1 cellular context compared by ENCODE assay signal in the genomic region with DNA sequence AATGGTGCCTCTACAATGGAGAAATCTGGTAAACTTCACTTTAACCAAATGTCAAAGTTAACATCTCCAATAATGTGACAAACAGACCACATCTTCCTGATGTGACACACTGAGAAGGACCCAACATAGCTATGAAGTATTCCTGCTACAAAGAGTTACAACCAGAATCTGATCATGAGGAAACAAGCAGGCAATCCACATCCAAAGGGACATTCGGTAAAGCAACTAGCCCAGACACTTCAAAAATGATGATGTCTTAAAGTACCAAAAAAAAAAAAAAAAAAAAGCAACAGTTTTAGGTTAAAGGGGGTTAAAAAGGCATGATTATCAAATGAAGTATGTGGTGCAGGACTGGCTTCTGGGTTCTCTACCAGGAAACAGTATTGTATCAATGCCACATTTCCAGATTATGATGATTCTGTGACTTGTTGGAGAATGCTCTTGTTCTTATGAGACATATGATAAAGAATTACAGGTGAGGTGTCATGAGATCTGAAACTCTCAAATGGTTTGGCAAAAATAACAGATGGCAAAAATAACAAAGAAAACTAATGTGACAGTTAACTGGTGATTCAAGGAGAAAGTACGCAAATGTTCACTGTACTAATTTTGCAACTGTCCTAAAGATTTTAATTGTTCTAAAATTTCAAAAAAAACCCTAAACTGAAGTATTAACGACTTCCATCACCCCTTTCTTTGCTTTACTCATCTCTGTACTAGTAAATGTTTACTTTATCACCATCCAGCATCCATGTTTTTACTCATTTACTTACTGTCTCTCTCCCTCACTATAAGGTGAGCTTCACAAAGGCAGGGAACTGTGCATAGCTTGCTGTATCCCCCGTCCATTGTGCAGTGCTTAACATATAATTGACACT.
TF ChIP-seq lines count a peak whose summit lies in the region.

No MANE protein-coding gene starts in this region.

TF ChIP-seq in HepG2, 621 proteins besides CTCF, POLR2A, EP300 and RAD21:
- TF ChIP-seq ZNF564 (CRISPR knock-in tag; IDR thresholded peaks at IDR 0.05) (no peak), ZNF205 (CRISPR knock-in tag; IDR thresholded peaks at IDR 0.05) (0 out of 2 replicates have a peak, but pooled peaks have one; percentile 40)
- TF ChIP-seq, protein P1, sequence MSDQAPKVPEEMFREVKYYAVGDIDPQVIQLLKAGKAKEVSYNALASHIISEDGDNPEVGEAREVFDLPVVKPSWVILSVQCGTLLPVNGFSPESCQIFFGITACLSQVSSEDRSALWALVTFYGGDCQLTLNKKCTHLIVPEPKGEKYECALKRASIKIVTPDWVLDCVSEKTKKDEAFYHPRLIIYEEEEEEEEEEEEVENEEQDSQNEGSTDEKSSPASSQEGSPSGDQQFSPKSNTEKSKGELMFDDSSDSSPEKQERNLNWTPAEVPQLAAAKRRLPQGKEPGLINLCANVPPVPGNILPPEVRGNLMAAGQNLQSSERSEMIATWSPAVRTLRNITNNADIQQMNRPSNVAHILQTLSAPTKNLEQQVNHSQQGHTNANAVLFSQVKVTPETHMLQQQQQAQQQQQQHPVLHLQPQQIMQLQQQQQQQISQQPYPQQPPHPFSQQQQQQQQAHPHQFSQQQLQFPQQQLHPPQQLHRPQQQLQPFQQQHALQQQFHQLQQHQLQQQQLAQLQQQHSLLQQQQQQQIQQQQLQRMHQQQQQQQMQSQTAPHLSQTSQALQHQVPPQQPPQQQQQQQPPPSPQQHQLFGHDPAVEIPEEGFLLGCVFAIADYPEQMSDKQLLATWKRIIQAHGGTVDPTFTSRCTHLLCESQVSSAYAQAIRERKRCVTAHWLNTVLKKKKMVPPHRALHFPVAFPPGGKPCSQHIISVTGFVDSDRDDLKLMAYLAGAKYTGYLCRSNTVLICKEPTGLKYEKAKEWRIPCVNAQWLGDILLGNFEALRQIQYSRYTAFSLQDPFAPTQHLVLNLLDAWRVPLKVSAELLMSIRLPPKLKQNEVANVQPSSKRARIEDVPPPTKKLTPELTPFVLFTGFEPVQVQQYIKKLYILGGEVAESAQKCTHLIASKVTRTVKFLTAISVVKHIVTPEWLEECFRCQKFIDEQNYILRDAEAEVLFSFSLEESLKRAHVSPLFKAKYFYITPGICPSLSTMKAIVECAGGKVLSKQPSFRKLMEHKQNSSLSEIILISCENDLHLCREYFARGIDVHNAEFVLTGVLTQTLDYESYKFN (CRISPR knock-in tag; conservative IDR thresholded peaks at IDR 0.05), result no peak
